Comparison of ENCODE assay signal across 20 cellular contexts in genomic region chr15:70514236-70514635, GRCh38.
DNase-seq lines count a peak whose midpoint lies in the region; ATAC-seq and TF ChIP-seq lines count a peak whose summit lies in the region.
"Had no signal": no experiment of that assay in that cellular context is flagged by ENCODE, and none has a peak within 500 bp of the region (broad histone marks: within the 10 kb centered on the region; RNA-seq: fewer than 3 reads in every experiment).

No MANE protein-coding gene starts in this region.

- H3K27ac Mint-ChIP-seq in chondrocyte (ENCODE audit: unreplicated experiment) (no peak overlapping the region), neural progenitor cell (peak overlapping the region; percentile 73)
- H3K27ac Mint-ChIP-seq: GM23338 had no signal

- ATAC-seq in Panc1 (no peak), GM19463 (IDR thresholded peaks at IDR 0.05; ENCODE audit: unreplicated experiment) (no peak), GM18505 (IDR thresholded peaks at IDR 0.05; ENCODE audit: unreplicated experiment) (no peak)
- ATAC-seq: GM12878, GM23338 had no signal

- DNase-seq in Panc1 (ENCODE audit: low read depth, low spot score) (no peak), chondrocyte (ENCODE audit: low spot score) (peak; percentile 24), neural progenitor cell (ENCODE audit: low spot score) (no peak), SHP77 (lab: John Stamatoyannopoulos, UW) (no peak)
- DNase-seq: ACHN; BE2C; C1 segment of cervical spinal cord; CD4-positive, CD25-positive, alpha-beta regulatory T cell; CD8-positive, alpha-beta memory T cell; DMS 273 treated with DMSO at 0.1 percent for 48 hours; DMS53; DND-41; EL; HCEC 1CT; IMR-90 had no signal

- BruUV-seq in Panc1 (replicated peaks; lab: Mats Ljungman, UMichigan), result no TSS peak

- H3K4me1 Mint-ChIP-seq in chondrocyte (ENCODE audit: low read depth) (peaks cover 20% of the 10 kb centered on the region), neural progenitor cell (peaks cover 17% of the 10 kb centered on the region)
- H3K4me1 Mint-ChIP-seq: GM23338 had no signal

- H3K27ac ChIP-seq in Panc1 (ENCODE audit: low read length) (peak overlapping the region; percentile 18; the same call in 1 of the 2 replicates), neural progenitor cell (no peak overlapping the region)
- H3K27ac ChIP-seq: HL-60 had no signal

- H3K4me3 ChIP-seq in Panc1 (ENCODE audit: low read depth in 2 of 2, low read length in 2 of 2) (no peak overlapping the region), neural progenitor cell (no peak overlapping the region)
- H3K4me3 ChIP-seq: GM12878, GM23338 had no signal

- no peak overlapping the region for H2AFZ ChIP-seq in neural progenitor cell (replicated peaks)
- H2AFZ ChIP-seq: GM23338 had no signal

- no peak overlapping the region for H3K4me3 Mint-ChIP-seq in chondrocyte (ENCODE audit: unreplicated experiment)
- no peak overlapping the region for H3K4me3 Mint-ChIP-seq in neural progenitor cell
- H3K4me3 Mint-ChIP-seq: CD4-positive, CD25-positive, alpha-beta regulatory T cell; GM23338 had no signal

- no peaks in the 10 kb centered on the region for H4K20me1 ChIP-seq in neural progenitor cell (ENCODE audit: low read depth)

- no peaks in the 10 kb centered on the region for H3K79me2 ChIP-seq in neural progenitor cell (ENCODE audit: low read depth)

- H3F3A ChIP-seq in neural progenitor cell (ENCODE audit: low read depth), result no peaks in the 10 kb centered on the region

- H3K27me3 ChIP-seq in Panc1 (ENCODE audit: control insufficient read depth, insufficient read depth, low read length), result no peaks in the 10 kb centered on the region
- no peaks in the 10 kb centered on the region for H3K27me3 ChIP-seq in neural progenitor cell
- H3K27me3 ChIP-seq: BE2C had no signal

- TF ChIP-seq CTCF in Panc1 (IDR thresholded peaks at IDR 0.05) (no peak), chondrocyte (IDR thresholded peaks at IDR 0.05) (no peak), neural progenitor cell (IDR thresholded peaks at IDR 0.05) (no peak)

- H3K9me3 ChIP-seq in Panc1 (ENCODE audit: control insufficient read depth, insufficient read depth, low read depth, low read length) (peaks cover 6% of the 10 kb centered on the region; the same call in 1 of the 2 replicates), neural progenitor cell (ENCODE audit: low read depth) (no peaks in the 10 kb centered on the region)

- H3K36me3 ChIP-seq in Panc1 (ENCODE audit: control insufficient read depth, insufficient read depth, low read length), result no peaks in the 10 kb centered on the region
- no peaks in the 10 kb centered on the region for H3K36me3 ChIP-seq in neural progenitor cell
- H3K36me3 ChIP-seq: BE2C had no signal

- no peak overlapping the region for H3K4me2 ChIP-seq in neural progenitor cell
- H3K4me2 ChIP-seq: GM23338 had no signal

- no peak for TF ChIP-seq POLR2A in GM18505 (IDR thresholded peaks at IDR 0.05; ENCODE audit: borderline replicate concordance, extremely low read depth, insufficient read depth, insufficient read length)

- peaks cover 19% of the 10 kb centered on the region for H3K9me3 Mint-ChIP-seq in chondrocyte (ENCODE audit: low read depth)
- peaks cover 23% of the 10 kb centered on the region for H3K9me3 Mint-ChIP-seq in neural progenitor cell

- CTCF ChIA-PET in Panc1 (lab: Charles Lee), result no interaction called here

- H3K27me3 Mint-ChIP-seq in chondrocyte (ENCODE audit: low read depth) (peaks cover 3% of the 10 kb centered on the region), neural progenitor cell (ENCODE audit: insufficient read depth, low read depth) (peaks cover 6% of the 10 kb centered on the region)

- in situ Hi-C loops in Panc1 (cut with HindIII; ENCODE audit: low pct_unique_long_range_greater_than_20kb, low sequenced_read_pairs), result no loop called here

- POLR2A ChIA-PET in Panc1 (lab: Charles Lee), result no interaction called here

- intact Hi-C loops in Panc1 (cut with micrococcal nuclease; ENCODE audit: unreplicated experiment), result no loop called here

- H3K4me1 ChIP-seq in Panc1 (ENCODE audit: control insufficient read depth, insufficient read depth, low read length) (peaks cover 19% of the 10 kb centered on the region), neural progenitor cell (no peaks in the 10 kb centered on the region)

- H3K36me3 Mint-ChIP-seq in chondrocyte (ENCODE audit: low read depth), result peaks cover 8% of the 10 kb centered on the region
- H3K36me3 Mint-ChIP-seq in neural progenitor cell, result no peaks in the 10 kb centered on the region
- H3K36me3 Mint-ChIP-seq: CD4-positive, CD25-positive, alpha-beta regulatory T cell had no signal

- no peak overlapping the region for H3K9ac ChIP-seq in neural progenitor cell
